24 cellular contexts compared by ENCODE assay signal in the genomic region with DNA sequence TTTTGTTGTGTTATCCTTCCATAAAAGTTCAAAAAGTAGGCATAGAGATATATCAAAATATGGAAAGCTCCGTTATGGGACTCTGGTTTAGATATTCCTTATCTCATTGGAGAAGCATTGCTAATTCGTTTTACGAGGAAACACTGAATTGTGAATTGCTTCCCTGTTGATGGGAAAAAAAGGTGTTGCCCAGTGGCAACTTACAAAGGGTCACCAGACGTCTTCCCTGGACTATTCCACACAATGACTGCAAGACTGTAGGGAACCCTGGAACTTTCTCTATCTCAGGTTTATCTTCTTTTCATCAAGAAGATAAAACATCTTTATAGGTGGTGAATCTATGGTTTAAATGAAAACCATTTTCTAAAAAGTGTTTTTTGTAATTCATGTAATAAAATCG.
A peak's percentile ranks its signal among the peaks of the same experiment; 100 is the strongest.
DNase-seq lines count a peak whose midpoint lies in the region; ATAC-seq and TF ChIP-seq lines count a peak whose summit lies in the region.
"Had no signal": no experiment of that assay in that cellular context is flagged by ENCODE, and none has a peak within 500 bp of the region (broad histone marks: within the 10 kb centered on the region; RNA-seq: fewer than 3 reads in every experiment).

No MANE protein-coding gene starts in this region.

- H3K27ac Mint-ChIP-seq in naive B cell, result peak overlapping the region in 3 of 6 donors; percentile 53 to 82 (median 75)
- H3K27ac Mint-ChIP-seq: activated naive CD8-positive, alpha-beta T cell treated with anti-CD3 and anti-CD28 coated beads, Interleukin-2, amount 10 ng/mL, durations not matched to agents 7 days and 5 days; stimulated activated naive CD8-positive, alpha-beta T cell treated with anti-CD3 and anti-CD28 coated beads, Interleukin-15, amount 100 ng/mL, for 72 hours had no signal

- H3K36me3 Mint-ChIP-seq in naive B cell, result no peaks in the 10 kb centered on the region
- H3K36me3 Mint-ChIP-seq: activated naive CD8-positive, alpha-beta T cell treated with anti-CD3 and anti-CD28 coated beads, Interleukin-2, amount 10 ng/mL, durations not matched to agents 7 days and 5 days had no signal

- WGBS in heart left ventricle, 4 donors, result 34 to 58% (median 46%) methylated on average over 5 of the region's 5 CpGs
- 48 to 78% methylated on average over 4 to 5 of the region's 5 CpGs for WGBS in esophagus squamous epithelium, 2 donors
- WGBS in thyroid gland, 2 donors, result 64 to 74% methylated on average over 5 of the region's 5 CpGs

- intact Hi-C loops in heart left ventricle (cut with DNase I), result loop anchor here in 5 of 10 donors (10.0 kb wide), 2 partner anchors 92 to 132 kb away; no protein-coding TSS in a partner anchor
- intact Hi-C loops in cardiac septum (cut with DNase I), result no loop called here
- intact Hi-C loops in esophagus squamous epithelium (cut with DNase I), result no loop called here
- intact Hi-C loops in thyroid gland (cut with DNase I), result no loop called here

- H3K9me3 ChIP-seq in heart left ventricle, result no peaks in the 10 kb centered on the region
- no peaks in the 10 kb centered on the region for H3K9me3 ChIP-seq in esophagus squamous epithelium
- H3K9me3 ChIP-seq in thyroid gland, result no peaks in the 10 kb centered on the region
- H3K9me3 ChIP-seq: tibial nerve had no signal

- H3K27ac ChIP-seq in heart left ventricle (peak overlapping the region in 11 of 12 donors; percentile 62 to 95 (median 80)), esophagus squamous epithelium (peak overlapping the region in 3 of 4 donors; percentile 15 to 68 (median 61)), thyroid gland (peak overlapping the region; percentile 21 to 60 (median 41))
- H3K27ac ChIP-seq: VCaP had no signal

- no peak for TF ChIP-seq CTCF in heart left ventricle (IDR thresholded peaks at IDR 0.05)
- no peak for TF ChIP-seq CTCF in esophagus squamous epithelium (IDR thresholded peaks at IDR 0.05)
- no peak for TF ChIP-seq CTCF in thyroid gland (IDR thresholded peaks at IDR 0.05)

- ATAC-seq in heart left ventricle, result no peak
- no peak for ATAC-seq in naive B cell (ENCODE audit: low read depth in 2 of 2)
- ATAC-seq: stimulated activated naive CD8-positive, alpha-beta T cell treated with anti-CD3 and anti-CD28 coated beads, Interleukin-15, amount 100 ng/mL, for 72 hours had no signal

- DNase-seq in heart left ventricle (no peak), cardiac septum (ENCODE audit: low spot score) (no peak), esophagus squamous epithelium (lab: John Stamatoyannopoulos, UW) (no peak), naive B cell (no peak), thyroid gland (no peak), NCI-H82 treated with DMSO at 0.1 percent for 48 hours (lab: John Stamatoyannopoulos, UW; ENCODE audit: unreplicated experiment) (no peak)
- no peak for DNase-seq in activated CD4-positive, alpha-beta T cell treated with anti-CD3 and anti-CD28 coated beads for 48 hours
- no peak for DNase-seq in activated naive CD4-positive, alpha-beta T cell treated with Interleukin-2 at 50 U/mL for 16 hours
- DNase-seq: activated CD4-positive, alpha-beta T cell treated with anti-CD3 and anti-CD28 coated beads, Interleukin-2, amount 50 U/mL, for 48 hours; activated CD8-positive, alpha-beta memory T cell treated with anti-CD3 and anti-CD28 coated beads, Interleukin-2, amount 50 U/mL, for 48 hours; activated naive CD8-positive, alpha-beta T cell treated with anti-CD3 and anti-CD28 coated beads, Interleukin-2, amount 10 ng/mL, durations not matched to agents 7 days and 5 days; effector CD8-positive, alpha-beta T cell; erythroblast; foreskin melanocyte; GF-D8; mammary epithelial cell; NCI-H1105; NCI-H2029 treated with DMSO at 0.1 percent for 48 hours; NCI-H345; NCI-H748 treated with DMSO at 0.1 percent for 48 hours; occipital lobe; stimulated activated naive CD8-positive, alpha-beta T cell treated with anti-CD3 and anti-CD28 coated beads, Interleukin-15, amount 100 ng/mL, for 72 hours had no signal

- H3K9me3 Mint-ChIP-seq in naive B cell, result peaks cover 0 to 4% (median 2%) of the 10 kb centered on the region in 7 donors
- H3K9me3 Mint-ChIP-seq: activated naive CD8-positive, alpha-beta T cell treated with anti-CD3 and anti-CD28 coated beads, Interleukin-2, amount 10 ng/mL, durations not matched to agents 7 days and 5 days had no signal

- H3K27me3 Mint-ChIP-seq in naive B cell, result no peaks in the 10 kb centered on the region
- H3K27me3 Mint-ChIP-seq: activated naive CD8-positive, alpha-beta T cell treated with anti-CD3 and anti-CD28 coated beads, Interleukin-2, amount 10 ng/mL, durations not matched to agents 7 days and 5 days; stimulated activated naive CD8-positive, alpha-beta T cell treated with anti-CD3 and anti-CD28 coated beads, Interleukin-15, amount 100 ng/mL, for 72 hours had no signal

- H3K4me3 ChIP-seq in heart left ventricle, result peak overlapping the region in 6 of 12 donors; percentile 10 to 32 (median 25)
- no peak overlapping the region for H3K4me3 ChIP-seq in esophagus squamous epithelium
- no peak overlapping the region for H3K4me3 ChIP-seq in thyroid gland (replicated peaks in 1 of 3)

- peaks cover 0 to 43% (median 12%) of the 10 kb centered on the region in 12 donors for H3K4me1 ChIP-seq in heart left ventricle
- peaks cover 0 to 46% (median 13%) of the 10 kb centered on the region in 3 donors for H3K4me1 ChIP-seq in esophagus squamous epithelium
- peaks cover 0 to 5% of the 10 kb centered on the region in 2 donors for H3K4me1 ChIP-seq in thyroid gland

- TF ChIP-seq POLR2A in heart left ventricle (IDR thresholded peaks at IDR 0.05) (no peak), esophagus squamous epithelium (IDR thresholded peaks at IDR 0.05) (no peak), thyroid gland (IDR thresholded peaks at IDR 0.05) (no peak)

- H3K27me3 ChIP-seq in heart left ventricle (no peaks in the 10 kb centered on the region), esophagus squamous epithelium (no peaks in the 10 kb centered on the region), thyroid gland (no peaks in the 10 kb centered on the region)
- H3K27me3 ChIP-seq: tibial nerve had no signal

- H3K4me3 Mint-ChIP-seq in naive B cell, result peak overlapping the region; percentile 49 to 85 (median 70)
- H3K4me3 Mint-ChIP-seq: activated naive CD8-positive, alpha-beta T cell treated with anti-CD3 and anti-CD28 coated beads, Interleukin-2, amount 10 ng/mL, durations not matched to agents 7 days and 5 days; stimulated activated naive CD8-positive, alpha-beta T cell treated with anti-CD3 and anti-CD28 coated beads, Interleukin-15, amount 100 ng/mL, for 72 hours had no signal

- peaks cover 0 to 11% (median 0%) of the 10 kb centered on the region in 9 donors for H3K36me3 ChIP-seq in heart left ventricle
- H3K36me3 ChIP-seq in esophagus squamous epithelium, result peaks cover 0 to 14% (median 0%) of the 10 kb centered on the region in 3 donors
- no peaks in the 10 kb centered on the region for H3K36me3 ChIP-seq in thyroid gland
- H3K36me3 ChIP-seq: tibial nerve had no signal

- peaks cover 7 to 11% (median 10%) of the 10 kb centered on the region in 3 donors for H3K4me1 Mint-ChIP-seq in naive B cell
- H3K4me1 Mint-ChIP-seq: activated naive CD8-positive, alpha-beta T cell treated with anti-CD3 and anti-CD28 coated beads, Interleukin-2, amount 10 ng/mL, durations not matched to agents 7 days and 5 days; stimulated activated naive CD8-positive, alpha-beta T cell treated with anti-CD3 and anti-CD28 coated beads, Interleukin-15, amount 100 ng/mL, for 72 hours had no signal
